1 cellular context compared by ENCODE assay signal in genomic region chr3:49602049-49602554, GRCh38.
TF ChIP-seq lines count a peak whose summit lies in the region.

No MANE protein-coding gene starts in this region.

TF ChIP-seq in HCT116, 20 proteins besides CTCF, POLR2A, EP300 and RAD21 (continued from another document):
- no peak for TF ChIP-seq MAX (IDR thresholded peaks at IDR 0.05)
